ENCODE assay signal across 15 cellular contexts in genomic region chr2:105959357-105959756, GRCh38.
DNase-seq lines count a peak whose midpoint lies in the region; ATAC-seq and FAIRE-seq lines count a peak whose summit lies in the region.
"Had no signal": no experiment of that assay in that cellular context is flagged by ENCODE, and none has a peak within 500 bp of the region (broad histone marks: within the 10 kb centered on the region; RNA-seq: fewer than 3 reads in every experiment).

No MANE protein-coding gene starts in this region.

- DNase-seq in EH (ENCODE audit: low read depth) (peak; percentile 50), RPMI7951 (ENCODE audit: low read depth) (peak; percentile 48), foreskin melanocyte (peak; percentile 67), urothelium cell line (ENCODE audit: low spot score) (no peak), NCI-H345 treated with DMSO at 0.1 percent for 48 hours (lab: John Stamatoyannopoulos, UW; ENCODE audit: unreplicated experiment) (no peak)
- DNase-seq: Caco-2; CD8-positive, alpha-beta memory T cell; DND-41; GF-D8; H9 had no signal

- ATAC-seq in GM21447 (IDR thresholded peaks at IDR 0.05; ENCODE audit: unreplicated experiment): no peak
- ATAC-seq in HG02588 (IDR thresholded peaks at IDR 0.05; ENCODE audit: unreplicated experiment): no peak
- ATAC-seq: A549, GM23338 had no signal

- peak; percentile 69 for FAIRE-seq in urothelium cell line (lab: Jason Lieb, UNC)
- FAIRE-seq: A549, HTR-8/SVneo had no signal

Comparison
In these comparisons a context has a peak if more than half of its experiments do, and no peak if none do; other contexts are left out.
1. DNase-seq: peak in EH (single experiment), RPMI7951 (single experiment) and foreskin melanocyte (single experiment); none in urothelium cell line (single experiment) and NCI-H345 treated with DMSO at 0.1 percent for 48 hours (single experiment).